ENCODE assay signal across 24 cellular contexts in genomic region chr1:104019675-104020049, GRCh38.
"Had no signal": no experiment of that assay in that cellular context is flagged by ENCODE, and none has a peak within 500 bp of the region (broad histone marks: within the 10 kb centered on the region; RNA-seq: fewer than 3 reads in every experiment).

No MANE protein-coding gene starts in this region.

- H3K4me3 Mint-ChIP-seq: dendritic cell treated with granulocyte-macrophage colony-stimulating factor and Interleukin-4, amounts not matched to agents 40 ng/mL and 50 ng/mL, for 4 days; effector memory CD8-positive, alpha-beta T cell; endodermal cell; mesothelial cell of epicardium; naive B cell had no signal

- H3K27me3 ChIP-seq: colonic mucosa, esophagus squamous epithelium, gastrocnemius medialis, heart right ventricle, left lung had no signal

- ATAC-seq: effector memory CD8-positive, alpha-beta T cell; esophagus mucosa; gastrocnemius medialis; heart right ventricle; left cardiac atrium; left lung; left ventricle myocardium superior; mucosa of descending colon had no signal

- H3K36me3 ChIP-seq: colonic mucosa, esophagus squamous epithelium, gastrocnemius medialis, heart right ventricle, left lung, lower lobe of right lung had no signal

- H3K4me3 ChIP-seq: colonic mucosa, esophagus squamous epithelium, gastrocnemius medialis, heart right ventricle, left lung, lower lobe of right lung, mucosa of descending colon had no signal

- H3K9me3 ChIP-seq: colonic mucosa, gastrocnemius medialis, heart right ventricle, left lung, lower lobe of right lung, mucosa of descending colon had no signal

- DNase-seq: colonic mucosa; cortex of kidney; effector CD8-positive, alpha-beta T cell; effector memory CD8-positive, alpha-beta T cell; erythroblast; esophagus squamous epithelium; foreskin fibroblast; foreskin melanocyte; gastrocnemius medialis; glutamatergic neuron; head of caudate nucleus; heart right ventricle; hippocampal formation; left cardiac atrium; left lung; left ventricle myocardium superior; lower lobe of right lung; mesenchymal stem cell; mucosa of descending colon; naive B cell had no signal

- H3K27ac Mint-ChIP-seq: dendritic cell treated with granulocyte-macrophage colony-stimulating factor and Interleukin-4, amounts not matched to agents 40 ng/mL and 50 ng/mL, for 4 days; effector memory CD8-positive, alpha-beta T cell; endodermal cell; mesothelial cell of epicardium; naive B cell had no signal

- H3K4me1 Mint-ChIP-seq: naive B cell had no signal

- H3K9me3 Mint-ChIP-seq: endodermal cell had no signal

- H3K27me3 Mint-ChIP-seq: dendritic cell treated with granulocyte-macrophage colony-stimulating factor and Interleukin-4, amounts not matched to agents 40 ng/mL and 50 ng/mL, for 4 days; effector memory CD8-positive, alpha-beta T cell; naive B cell had no signal

- H3K36me3 Mint-ChIP-seq: mesothelial cell of epicardium, naive B cell had no signal
